In the genomic region with DNA sequence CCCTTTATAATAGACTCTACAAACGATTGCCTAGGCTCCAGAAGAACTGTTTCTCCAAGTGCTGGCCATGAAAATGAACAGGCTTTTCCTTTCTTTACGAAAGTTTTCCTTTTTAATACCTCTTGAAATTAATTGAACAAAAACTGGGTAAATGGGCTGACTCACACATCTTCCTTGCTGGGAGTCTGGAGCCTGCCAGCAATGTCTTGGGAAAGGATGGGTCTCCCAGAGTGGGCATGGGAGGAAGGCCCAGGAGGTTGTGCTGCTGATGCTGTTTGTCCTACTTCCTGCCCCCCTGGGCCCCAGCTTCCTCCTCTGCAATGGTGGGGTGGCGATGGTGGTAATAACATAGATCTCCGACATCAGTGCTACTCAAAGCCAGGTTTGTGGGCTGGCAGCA, we compare ENCODE assay signal across 21 cellular contexts.
"Had no signal": no experiment of that assay in that cellular context is flagged by ENCODE, and none has a peak within 500 bp of the region (broad histone marks: within the 10 kb centered on the region; RNA-seq: fewer than 3 reads in every experiment).

No MANE protein-coding gene starts in this region.

- H3K9me3 Mint-ChIP-seq: activated naive CD4-positive, alpha-beta T cell treated with anti-CD3 and anti-CD28 coated beads for 36 hours; activated T-cell treated with anti-CD3 and anti-CD28 coated beads, Interleukin-2, amount 50 U/mL, for 4 hours; immature natural killer cell; neural progenitor cell; stimulated activated effector memory CD8-positive, alpha-beta T cell treated with anti-CD3 and anti-CD28 coated beads, Interleukin-12 subunit alpha, Interleukin-12 subunit beta, amount 100 ng/mL, for 72 hours; T-helper 1 cell treated with Interleukin-12 subunit alpha and Interleukin-12 subunit beta and Interleukin-4 antibody, amounts not matched to agents 30 μg/mL and 1 μg/mL, for 36 hours; type B pancreatic cell had no signal

- H3K4me3 ChIP-seq: coronary artery, heart right ventricle, left ventricle myocardium inferior, neural progenitor cell, psoas muscle, right lobe of liver, testis had no signal

- H2AFZ ChIP-seq: neural progenitor cell had no signal

- H3K27me3 ChIP-seq: breast epithelium, heart right ventricle, neural progenitor cell, right lobe of liver, testis had no signal

- H3K9me3 ChIP-seq: breast epithelium, heart right ventricle, left ventricle myocardium inferior, psoas muscle, right lobe of liver, testis had no signal

- H3K36me3 Mint-ChIP-seq: immature natural killer cell; neural progenitor cell; stimulated activated effector memory CD8-positive, alpha-beta T cell treated with anti-CD3 and anti-CD28 coated beads, Interleukin-12 subunit alpha, Interleukin-12 subunit beta, amount 100 ng/mL, for 72 hours; type B pancreatic cell had no signal

- H3K4me1 Mint-ChIP-seq: immature natural killer cell; stimulated activated effector memory CD8-positive, alpha-beta T cell treated with anti-CD3 and anti-CD28 coated beads, Interleukin-12 subunit alpha, Interleukin-12 subunit beta, amount 100 ng/mL, for 72 hours had no signal

- H3K4me2 ChIP-seq: neural progenitor cell had no signal

- H3K36me3 ChIP-seq: breast epithelium, heart right ventricle, left ventricle myocardium inferior, neural progenitor cell, right lobe of liver had no signal

- H3K4me3 Mint-ChIP-seq: activated naive CD4-positive, alpha-beta T cell treated with anti-CD3 and anti-CD28 coated beads for 36 hours; activated T-cell treated with anti-CD3 and anti-CD28 coated beads, Interleukin-2, amount 50 U/mL, for 4 hours; immature natural killer cell; neural progenitor cell; stimulated activated effector memory CD8-positive, alpha-beta T cell treated with anti-CD3 and anti-CD28 coated beads, Interleukin-12 subunit alpha, Interleukin-12 subunit beta, amount 100 ng/mL, for 72 hours; T-helper 1 cell treated with Interleukin-12 subunit alpha and Interleukin-12 subunit beta and Interleukin-4 antibody, amounts not matched to agents 30 μg/mL and 1 μg/mL, for 36 hours; type B pancreatic cell had no signal

- H3K9ac ChIP-seq: neural progenitor cell had no signal

- H3K4me1 ChIP-seq: breast epithelium, right lobe of liver, testis had no signal

- H3K27me3 Mint-ChIP-seq: type B pancreatic cell had no signal

- H3K27ac Mint-ChIP-seq: activated naive CD4-positive, alpha-beta T cell treated with anti-CD3 and anti-CD28 coated beads for 36 hours; immature natural killer cell; neural progenitor cell; stimulated activated effector memory CD8-positive, alpha-beta T cell treated with anti-CD3 and anti-CD28 coated beads, Interleukin-12 subunit alpha, Interleukin-12 subunit beta, amount 100 ng/mL, for 72 hours; T-helper 1 cell treated with Interleukin-12 subunit alpha and Interleukin-12 subunit beta and Interleukin-4 antibody, amounts not matched to agents 30 μg/mL and 1 μg/mL, for 36 hours; type B pancreatic cell had no signal

- DNase-seq: activated CD4-positive, alpha-beta T cell treated with anti-CD3 and anti-CD28 coated beads, Interleukin-2, amount 50 U/mL, for 1 hour; activated CD8-positive, alpha-beta memory T cell treated with anti-CD3 and anti-CD28 coated beads, Interleukin-2, amount 50 U/mL, for 4 hours; activated naive CD4-positive, alpha-beta T cell treated with anti-CD3 and anti-CD28 coated beads for 36 hours; activated T-cell treated with anti-CD3 and anti-CD28 coated beads, Interleukin-2, amount 50 U/mL, for 4 hours; heart right ventricle; immature natural killer cell; kidney glomerular epithelial cell; left ventricle myocardium inferior; mammary epithelial cell; psoas muscle; right lobe of liver; small intestine; stimulated activated CD4-positive, alpha-beta T cell treated with anti-CD3 and anti-CD28 coated beads, Interleukin-4, amount 100 ng/mL, for 24 hours; testis had no signal

- H3K27ac ChIP-seq: breast epithelium, coronary artery, heart right ventricle, left ventricle myocardium inferior, neural progenitor cell, psoas muscle, right lobe of liver, testis had no signal

- ATAC-seq: activated CD4-positive, CD25-positive, alpha-beta regulatory T cell treated with anti-CD3 and anti-CD28 coated beads, Interleukin-2, amount 50 U/mL, for 24 hours; activated T-cell treated with anti-CD3 and anti-CD28 coated beads, Interleukin-2, amount 50 U/mL, for 4 hours; heart right ventricle; psoas muscle; right lobe of liver; stimulated activated effector memory CD8-positive, alpha-beta T cell treated with anti-CD3 and anti-CD28 coated beads, Interleukin-12 subunit alpha, Interleukin-12 subunit beta, amount 100 ng/mL, for 72 hours had no signal
